22 cellular contexts compared by ENCODE assay signal in genomic region chr10:10941106-10941505, GRCh38.
"Had no signal": no experiment of that assay in that cellular context is flagged by ENCODE, and none has a peak within 500 bp of the region (broad histone marks: within the 10 kb centered on the region; RNA-seq: fewer than 3 reads in every experiment).

No MANE protein-coding gene starts in this region.

- H3K27ac ChIP-seq: coronary artery, dorsolateral prefrontal cortex, esophagus muscularis mucosa, foreskin keratinocyte, gastroesophageal sphincter, heart left ventricle, hepatocyte, left lung, lower lobe of right lung had no signal

- H3K9me3 ChIP-seq: lower lobe of right lung, mucosa of descending colon had no signal

- DNase-seq: dermis blood vessel endothelial cell; dorsolateral prefrontal cortex; effector CD4-positive, alpha-beta T cell; effector memory CD4-positive, alpha-beta T cell; foreskin keratinocyte; heart left ventricle; hypothalamus; immature natural killer cell; islet precursor cell; kidney; kidney glomerular epithelial cell; left colon; left lung; left ventricle myocardium superior; lower lobe of right lung; mesenchymal stem cell; mucosa of descending colon had no signal

- H3K4me3 ChIP-seq: coronary artery, dorsolateral prefrontal cortex, esophagus muscularis mucosa, gastroesophageal sphincter, heart left ventricle, hepatocyte, left lung, lower lobe of right lung, mucosa of descending colon had no signal

- ATAC-seq: foreskin keratinocyte, gastroesophageal sphincter, heart left ventricle, left colon, left lung, left ventricle myocardium superior, lower lobe of right lung, mucosa of descending colon had no signal

- H3K27me3 ChIP-seq: esophagus muscularis mucosa, foreskin keratinocyte, gastroesophageal sphincter, heart left ventricle, hepatocyte, left lung had no signal

- H3K4me3 Mint-ChIP-seq: immature natural killer cell, mesothelial cell of epicardium had no signal

- H3K27ac Mint-ChIP-seq: immature natural killer cell, mesothelial cell of epicardium had no signal

- H3K36me3 Mint-ChIP-seq: immature natural killer cell had no signal

- H3K4me1 ChIP-seq: esophagus muscularis mucosa, foreskin keratinocyte, gastroesophageal sphincter, heart left ventricle, left lung, lower lobe of right lung had no signal

- H3K4me1 Mint-ChIP-seq: immature natural killer cell, mesothelial cell of epicardium had no signal

- H3K36me3 ChIP-seq: esophagus muscularis mucosa, gastroesophageal sphincter, heart left ventricle, left lung, lower lobe of right lung had no signal
